ENCODE assay signal across 8 cellular contexts in the genomic region with DNA sequence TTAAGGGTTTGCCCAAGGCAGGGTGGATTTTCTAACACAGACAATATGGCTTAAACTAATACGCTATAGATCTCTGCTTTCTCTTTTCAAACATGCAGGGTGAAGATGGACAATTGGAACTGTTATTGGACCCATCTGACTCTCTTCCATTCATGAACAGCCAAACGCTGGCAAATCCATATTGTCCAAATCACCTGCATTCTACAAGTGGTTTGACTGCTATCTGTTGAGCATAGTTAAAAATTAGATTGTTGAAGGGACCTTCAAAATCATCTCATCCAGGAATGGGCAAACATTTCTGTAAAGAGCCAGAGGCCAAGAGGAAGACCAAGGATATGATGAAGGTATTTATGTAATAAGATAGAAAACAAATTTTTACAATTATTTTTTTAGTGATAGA.
"Had no signal": no experiment of that assay in that cellular context is flagged by ENCODE, and none has a peak within 500 bp of the region (broad histone marks: within the 10 kb centered on the region; RNA-seq: fewer than 3 reads in every experiment).

No MANE protein-coding gene starts in this region.

- FAIRE-seq: G401.6, GM12878, GM12891, GM12892, GM18507, GM19239 had no signal

- ATAC-seq: GM12878 had no signal

- H3K4me3 ChIP-seq: GM12878 had no signal

- DNase-seq: GDM1, GF-D8 had no signal
